In the genomic region with DNA sequence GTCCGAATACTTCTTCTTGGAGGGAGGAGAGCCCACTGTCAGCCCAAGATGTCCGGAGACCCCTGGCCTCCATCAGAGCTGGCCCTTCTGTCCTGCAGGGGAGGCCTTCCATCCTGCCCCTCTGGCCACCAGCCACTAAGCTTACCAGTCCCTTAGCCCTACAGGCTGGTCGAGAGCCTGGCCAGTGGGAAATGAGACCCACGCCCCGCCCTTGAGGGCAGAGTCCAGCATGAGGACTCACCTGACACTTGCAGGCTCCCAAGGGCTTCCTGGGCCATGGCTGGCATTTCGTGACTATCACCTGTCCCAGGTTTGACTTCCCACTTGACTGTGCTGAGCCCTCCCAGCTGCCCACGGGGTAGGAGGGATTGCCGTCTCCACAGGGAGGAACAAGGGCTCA, we compare ENCODE assay signal across 2 cellular contexts.
TF ChIP-seq lines count a peak whose summit lies in the region.

No MANE protein-coding gene starts in this region.

TF ChIP-seq in H1, 55 proteins besides CTCF, POLR2A, EP300 and RAD21:
- no peak for TF ChIP-seq SP4 (IDR thresholded peaks at IDR 0.05; ENCODE audit: low read length)
- TF ChIP-seq SIX5 (IDR thresholded peaks at IDR 0.05; ENCODE audit: low read depth, low read length) = no peak
- TF ChIP-seq SP2 (IDR thresholded peaks at IDR 0.05; ENCODE audit: low read length) = no peak
- no peak for TF ChIP-seq EGR1 (IDR thresholded peaks at IDR 0.05; ENCODE audit: borderline replicate concordance, low read depth, low read length)
- TF ChIP-seq KDM4A (IDR thresholded peaks at IDR 0.05; ENCODE audit: low read depth, low read length, severe bottlenecking) = no peak
- TF ChIP-seq ASH2L (IDR thresholded peaks at IDR 0.05; ENCODE audit: low read length) = no peak
- no peak for TF ChIP-seq CTBP2 (IDR thresholded peaks at IDR 0.05; ENCODE audit: borderline replicate concordance, insufficient read depth, insufficient read length, low read length)
- no peak for TF ChIP-seq SP1 (IDR thresholded peaks at IDR 0.05; ENCODE audit: low read depth, low read length)
- no peak for TF ChIP-seq BCL11A (IDR thresholded peaks at IDR 0.05; ENCODE audit: low read depth in 2 of 2, low read length in 2 of 2)
- TF ChIP-seq, protein P1, sequence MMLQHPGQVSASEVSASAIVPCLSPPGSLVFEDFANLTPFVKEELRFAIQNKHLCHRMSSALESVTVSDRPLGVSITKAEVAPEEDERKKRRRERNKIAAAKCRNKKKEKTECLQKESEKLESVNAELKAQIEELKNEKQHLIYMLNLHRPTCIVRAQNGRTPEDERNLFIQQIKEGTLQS (IDR thresholded peaks at IDR 0.05; ENCODE audit: insufficient read depth, low read depth, low read length) = no peak
- TF ChIP-seq BACH1 (IDR thresholded peaks at IDR 0.05; ENCODE audit: low read length) = no peak
- no peak for TF ChIP-seq NRF1 (IDR thresholded peaks at IDR 0.05; ENCODE audit: low read depth, low read length)
- no peak for TF ChIP-seq CHD2 (IDR thresholded peaks at IDR 0.05; ENCODE audit: low read length)
- TF ChIP-seq MAFK (IDR thresholded peaks at IDR 0.05; ENCODE audit: low read depth, low read length) = no peak
- TF ChIP-seq TEAD4 (IDR thresholded peaks at IDR 0.05; ENCODE audit: low read depth, low read length) = no peak

TF ChIP-seq in GM23338, 12 proteins besides CTCF, POLR2A, EP300 and RAD21:
- no peak for TF ChIP-seq NANOG (IDR thresholded peaks at IDR 0.05; ENCODE audit: borderline replicate concordance)
- no peak for TF ChIP-seq ZNF331 (CRISPR knock-in tag; IDR thresholded peaks at IDR 0.05; ENCODE audit: low read depth)
- TF ChIP-seq JUNB (IDR thresholded peaks at IDR 0.05; ENCODE audit: unreplicated experiment) = no peak
- TF ChIP-seq ZNF114 (CRISPR knock-in tag; IDR thresholded peaks at IDR 0.05) = no peak
- TF ChIP-seq, protein P2, sequence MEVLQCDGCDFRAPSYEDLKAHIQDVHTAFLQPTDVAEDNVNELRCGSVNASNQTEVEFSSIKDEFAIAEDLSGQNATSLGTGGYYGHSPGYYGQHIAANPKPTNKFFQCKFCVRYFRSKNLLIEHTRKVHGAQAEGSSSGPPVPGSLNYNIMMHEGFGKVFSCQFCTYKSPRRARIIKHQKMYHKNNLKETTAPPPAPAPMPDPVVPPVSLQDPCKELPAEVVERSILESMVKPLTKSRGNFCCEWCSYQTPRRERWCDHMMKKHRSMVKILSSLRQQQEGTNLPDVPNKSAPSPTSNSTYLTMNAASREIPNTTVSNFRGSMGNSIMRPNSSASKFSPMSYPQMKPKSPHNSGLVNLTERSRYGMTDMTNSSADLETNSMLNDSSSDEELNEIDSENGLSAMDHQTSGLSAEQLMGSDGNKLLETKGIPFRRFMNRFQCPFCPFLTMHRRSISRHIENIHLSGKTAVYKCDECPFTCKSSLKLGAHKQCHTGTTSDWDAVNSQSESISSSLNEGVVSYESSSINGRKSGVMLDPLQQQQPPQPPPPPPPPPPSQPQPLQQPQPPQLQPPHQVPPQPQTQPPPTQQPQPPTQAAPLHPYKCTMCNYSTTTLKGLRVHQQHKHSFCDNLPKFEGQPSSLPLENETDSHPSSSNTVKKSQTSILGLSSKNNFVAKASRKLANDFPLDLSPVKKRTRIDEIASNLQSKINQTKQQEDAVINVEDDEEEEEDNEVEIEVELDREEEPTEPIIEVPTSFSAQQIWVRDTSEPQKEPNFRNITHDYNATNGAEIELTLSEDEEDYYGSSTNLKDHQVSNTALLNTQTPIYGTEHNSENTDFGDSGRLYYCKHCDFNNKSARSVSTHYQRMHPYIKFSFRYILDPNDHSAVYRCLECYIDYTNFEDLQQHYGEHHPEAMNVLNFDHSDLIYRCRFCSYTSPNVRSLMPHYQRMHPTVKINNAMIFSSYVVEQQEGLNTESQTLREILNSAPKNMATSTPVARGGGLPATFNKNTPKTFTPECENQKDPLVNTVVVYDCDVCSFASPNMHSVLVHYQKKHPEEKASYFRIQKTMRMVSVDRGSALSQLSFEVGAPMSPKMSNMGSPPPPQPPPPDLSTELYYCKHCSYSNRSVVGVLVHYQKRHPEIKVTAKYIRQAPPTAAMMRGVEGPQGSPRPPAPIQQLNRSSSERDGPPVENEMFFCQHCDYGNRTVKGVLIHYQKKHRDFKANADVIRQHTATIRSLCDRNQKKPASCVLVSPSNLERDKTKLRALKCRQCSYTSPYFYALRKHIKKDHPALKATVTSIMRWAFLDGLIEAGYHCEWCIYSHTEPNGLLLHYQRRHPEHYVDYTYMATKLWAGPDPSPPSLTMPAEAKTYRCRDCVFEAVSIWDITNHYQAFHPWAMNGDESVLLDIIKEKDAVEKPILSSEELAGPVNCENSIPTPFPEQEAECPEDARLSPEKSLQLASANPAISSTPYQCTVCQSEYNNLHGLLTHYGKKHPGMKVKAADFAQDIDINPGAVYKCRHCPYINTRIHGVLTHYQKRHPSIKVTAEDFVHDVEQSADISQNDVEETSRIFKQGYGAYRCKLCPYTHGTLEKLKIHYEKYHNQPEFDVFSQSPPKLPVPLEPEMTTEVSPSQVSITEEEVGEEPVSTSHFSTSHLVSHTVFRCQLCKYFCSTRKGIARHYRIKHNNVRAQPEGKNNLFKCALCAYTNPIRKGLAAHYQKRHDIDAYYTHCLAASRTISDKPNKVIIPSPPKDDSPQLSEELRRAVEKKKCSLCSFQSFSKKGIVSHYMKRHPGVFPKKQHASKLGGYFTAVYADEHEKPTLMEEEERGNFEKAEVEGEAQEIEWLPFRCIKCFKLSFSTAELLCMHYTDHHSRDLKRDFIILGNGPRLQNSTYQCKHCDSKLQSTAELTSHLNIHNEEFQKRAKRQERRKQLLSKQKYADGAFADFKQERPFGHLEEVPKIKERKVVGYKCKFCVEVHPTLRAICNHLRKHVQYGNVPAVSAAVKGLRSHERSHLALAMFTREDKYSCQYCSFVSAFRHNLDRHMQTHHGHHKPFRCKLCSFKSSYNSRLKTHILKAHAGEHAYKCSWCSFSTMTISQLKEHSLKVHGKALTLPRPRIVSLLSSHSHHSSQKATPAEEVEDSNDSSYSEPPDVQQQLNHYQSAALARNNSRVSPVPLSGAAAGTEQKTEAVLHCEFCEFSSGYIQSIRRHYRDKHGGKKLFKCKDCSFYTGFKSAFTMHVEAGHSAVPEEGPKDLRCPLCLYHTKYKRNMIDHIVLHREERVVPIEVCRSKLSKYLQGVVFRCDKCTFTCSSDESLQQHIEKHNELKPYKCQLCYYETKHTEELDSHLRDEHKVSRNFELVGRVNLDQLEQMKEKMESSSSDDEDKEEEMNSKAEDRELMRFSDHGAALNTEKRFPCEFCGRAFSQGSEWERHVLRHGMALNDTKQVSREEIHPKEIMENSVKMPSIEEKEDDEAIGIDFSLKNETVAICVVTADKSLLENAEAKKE (CRISPR knock-in tag; IDR thresholded peaks at IDR 0.05) = no peak
- TF ChIP-seq, protein P3, sequence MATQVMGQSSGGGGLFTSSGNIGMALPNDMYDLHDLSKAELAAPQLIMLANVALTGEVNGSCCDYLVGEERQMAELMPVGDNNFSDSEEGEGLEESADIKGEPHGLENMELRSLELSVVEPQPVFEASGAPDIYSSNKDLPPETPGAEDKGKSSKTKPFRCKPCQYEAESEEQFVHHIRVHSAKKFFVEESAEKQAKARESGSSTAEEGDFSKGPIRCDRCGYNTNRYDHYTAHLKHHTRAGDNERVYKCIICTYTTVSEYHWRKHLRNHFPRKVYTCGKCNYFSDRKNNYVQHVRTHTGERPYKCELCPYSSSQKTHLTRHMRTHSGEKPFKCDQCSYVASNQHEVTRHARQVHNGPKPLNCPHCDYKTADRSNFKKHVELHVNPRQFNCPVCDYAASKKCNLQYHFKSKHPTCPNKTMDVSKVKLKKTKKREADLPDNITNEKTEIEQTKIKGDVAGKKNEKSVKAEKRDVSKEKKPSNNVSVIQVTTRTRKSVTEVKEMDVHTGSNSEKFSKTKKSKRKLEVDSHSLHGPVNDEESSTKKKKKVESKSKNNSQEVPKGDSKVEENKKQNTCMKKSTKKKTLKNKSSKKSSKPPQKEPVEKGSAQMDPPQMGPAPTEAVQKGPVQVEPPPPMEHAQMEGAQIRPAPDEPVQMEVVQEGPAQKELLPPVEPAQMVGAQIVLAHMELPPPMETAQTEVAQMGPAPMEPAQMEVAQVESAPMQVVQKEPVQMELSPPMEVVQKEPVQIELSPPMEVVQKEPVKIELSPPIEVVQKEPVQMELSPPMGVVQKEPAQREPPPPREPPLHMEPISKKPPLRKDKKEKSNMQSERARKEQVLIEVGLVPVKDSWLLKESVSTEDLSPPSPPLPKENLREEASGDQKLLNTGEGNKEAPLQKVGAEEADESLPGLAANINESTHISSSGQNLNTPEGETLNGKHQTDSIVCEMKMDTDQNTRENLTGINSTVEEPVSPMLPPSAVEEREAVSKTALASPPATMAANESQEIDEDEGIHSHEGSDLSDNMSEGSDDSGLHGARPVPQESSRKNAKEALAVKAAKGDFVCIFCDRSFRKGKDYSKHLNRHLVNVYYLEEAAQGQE (IDR thresholded peaks at IDR 0.05; ENCODE audit: unreplicated experiment) = no peak
- no peak for TF ChIP-seq EZH2 (IDR thresholded peaks at IDR 0.05; ENCODE audit: low read depth, unreplicated experiment)
- TF ChIP-seq STAT1 (IDR thresholded peaks at IDR 0.05; ENCODE audit: unreplicated experiment) = no peak
- TF ChIP-seq EZH2phosphoT487 (IDR thresholded peaks at IDR 0.05; ENCODE audit: unreplicated experiment) = no peak
- TF ChIP-seq CREB1 (CRISPR knock-in tag; IDR thresholded peaks at IDR 0.05; ENCODE audit: low read depth) = no peak
- TF ChIP-seq, protein P4, sequence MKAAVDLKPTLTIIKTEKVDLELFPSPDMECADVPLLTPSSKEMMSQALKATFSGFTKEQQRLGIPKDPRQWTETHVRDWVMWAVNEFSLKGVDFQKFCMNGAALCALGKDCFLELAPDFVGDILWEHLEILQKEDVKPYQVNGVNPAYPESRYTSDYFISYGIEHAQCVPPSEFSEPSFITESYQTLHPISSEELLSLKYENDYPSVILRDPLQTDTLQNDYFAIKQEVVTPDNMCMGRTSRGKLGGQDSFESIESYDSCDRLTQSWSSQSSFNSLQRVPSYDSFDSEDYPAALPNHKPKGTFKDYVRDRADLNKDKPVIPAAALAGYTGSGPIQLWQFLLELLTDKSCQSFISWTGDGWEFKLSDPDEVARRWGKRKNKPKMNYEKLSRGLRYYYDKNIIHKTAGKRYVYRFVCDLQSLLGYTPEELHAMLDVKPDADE (IDR thresholded peaks at IDR 0.05) = no peak
